In the genomic region with DNA sequence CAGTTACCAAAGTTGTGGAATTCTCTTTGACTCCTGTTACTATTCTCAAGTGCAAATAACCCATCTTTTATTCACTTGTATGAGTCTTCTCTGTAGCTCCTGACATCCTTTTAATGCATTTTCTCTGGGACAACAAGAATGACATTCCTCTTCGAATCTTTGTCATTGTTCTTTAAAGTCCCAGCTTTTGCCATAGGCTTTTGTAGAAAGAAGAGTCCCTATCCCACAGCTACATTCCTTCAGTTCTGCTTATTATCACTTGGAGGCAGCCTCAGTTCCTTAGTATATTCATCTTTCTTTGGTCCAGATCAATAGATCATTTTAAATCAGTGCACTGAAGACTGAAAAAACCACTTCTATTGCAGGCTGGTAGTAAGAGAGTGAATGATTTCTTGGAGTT, we compare ENCODE assay signal across 18 cellular contexts.
DNase-seq lines count a peak whose midpoint lies in the region; ATAC-seq and TF ChIP-seq lines count a peak whose summit lies in the region.
"Had no signal": no experiment of that assay in that cellular context is flagged by ENCODE, and none has a peak within 500 bp of the region (broad histone marks: within the 10 kb centered on the region; RNA-seq: fewer than 3 reads in every experiment).

No MANE protein-coding gene starts in this region.

- peaks cover 7% of the 10 kb centered on the region for H3K4me1 Mint-ChIP-seq in WTC11
- no peaks in the 10 kb centered on the region for H3K4me1 Mint-ChIP-seq in activated CD8-positive, alpha-beta T cell treated with anti-CD3 and anti-CD28 coated beads, Interleukin-2, amount 10 ng/mL, durations not matched to agents 7 days and 5 days (ENCODE audit: low read depth)
- H3K4me1 Mint-ChIP-seq in Calu3 (ENCODE audit: low read depth, unreplicated experiment): no peaks in the 10 kb centered on the region
- H3K4me1 Mint-ChIP-seq: CD8-positive, alpha-beta memory T cell had no signal

- peak overlapping the region; percentile 34 for H2AFZ ChIP-seq in neuron (ENCODE audit: low read depth, low read length)

- BruUV-seq in Calu3 (replicated peaks; lab: Mats Ljungman, UMichigan): no TSS peak

- no peak overlapping the region for H3K4me3 ChIP-seq in neuron (ENCODE audit: low read length)
- H3K4me3 ChIP-seq: BLaER1 had no signal

- H3K9me3 Mint-ChIP-seq in WTC11 (no peaks in the 10 kb centered on the region), Calu3 (ENCODE audit: low read depth, unreplicated experiment) (no peaks in the 10 kb centered on the region)
- H3K9me3 Mint-ChIP-seq in activated CD8-positive, alpha-beta T cell treated with anti-CD3 and anti-CD28 coated beads, Interleukin-2, amount 10 ng/mL, durations not matched to agents 7 days and 5 days (ENCODE audit: insufficient read depth): no peaks in the 10 kb centered on the region
- H3K9me3 Mint-ChIP-seq: CD8-positive, alpha-beta memory T cell had no signal

- H3K9me3 ChIP-seq in neuron (ENCODE audit: low read length): no peaks in the 10 kb centered on the region
- H3K9me3 ChIP-seq: BLaER1 had no signal

- H3K27me3 ChIP-seq in neuron (ENCODE audit: insufficient read depth, low read length): no peaks in the 10 kb centered on the region
- H3K27me3 ChIP-seq: BLaER1 had no signal

- H3K4me3 Mint-ChIP-seq in WTC11 (no peak overlapping the region), Calu3 (ENCODE audit: low read depth, unreplicated experiment) (no peak overlapping the region)
- no peak overlapping the region for H3K4me3 Mint-ChIP-seq in activated CD8-positive, alpha-beta T cell treated with anti-CD3 and anti-CD28 coated beads, Interleukin-2, amount 10 ng/mL, durations not matched to agents 7 days and 5 days
- H3K4me3 Mint-ChIP-seq: CD8-positive, alpha-beta memory T cell had no signal

- H3K27ac Mint-ChIP-seq in WTC11: no peak overlapping the region; the same call in 1 of the 2 replicates
- H3K27ac Mint-ChIP-seq in activated CD8-positive, alpha-beta T cell treated with anti-CD3 and anti-CD28 coated beads, Interleukin-2, amount 10 ng/mL, durations not matched to agents 7 days and 5 days: no peak overlapping the region
- H3K27ac Mint-ChIP-seq in Calu3 (ENCODE audit: unreplicated experiment): no peak overlapping the region
- H3K27ac Mint-ChIP-seq: CD8-positive, alpha-beta memory T cell had no signal

- intact Hi-C loops in Calu3 (cut with micrococcal nuclease; ENCODE audit: unreplicated experiment): loop anchor here (5.0 to 10.0 kb wide), 3 partner anchors 570 to 1258 kb away; no protein-coding TSS in a partner anchor

- POLR2A ChIA-PET in WTC11 (lab: Charles Lee): no interaction called here
- POLR2A ChIA-PET in activated CD8-positive, alpha-beta T cell treated with anti-CD3 and anti-CD28 coated beads, Interleukin-2, amount 10 ng/mL, durations not matched to agents 7 days and 5 days (lab: Charles Lee): no interaction called here

- TF ChIP-seq CTCF in WTC11 (IDR thresholded peaks at IDR 0.05) (no peak), Calu3 (IDR thresholded peaks at IDR 0.05; ENCODE audit: unreplicated experiment) (no peak)

- H3K36me3 Mint-ChIP-seq in WTC11 (no peaks in the 10 kb centered on the region), Calu3 (ENCODE audit: insufficient read depth, unreplicated experiment) (no peaks in the 10 kb centered on the region)
- H3K36me3 Mint-ChIP-seq in activated CD8-positive, alpha-beta T cell treated with anti-CD3 and anti-CD28 coated beads, Interleukin-2, amount 10 ng/mL, durations not matched to agents 7 days and 5 days (ENCODE audit: low read depth): no peaks in the 10 kb centered on the region
- H3K36me3 Mint-ChIP-seq: CD8-positive, alpha-beta memory T cell had no signal

- ATAC-seq in WTC11 (peak; percentile 75), GM19397 (IDR thresholded peaks at IDR 0.05; ENCODE audit: unreplicated experiment) (no peak)
- ATAC-seq in activated CD8-positive, alpha-beta T cell treated with anti-CD3 and anti-CD28 coated beads, Interleukin-2, amount 10 ng/mL, durations not matched to agents 7 days and 5 days: no peak
- ATAC-seq: HCT116 had no signal

- CTCF ChIA-PET in WTC11 (lab: Charles Lee) (no interaction called here), Calu3 (lab: Charles Lee) (no interaction called here)
- CTCF ChIA-PET in activated CD8-positive, alpha-beta T cell treated with anti-CD3 and anti-CD28 coated beads, Interleukin-2, amount 10 ng/mL, durations not matched to agents 7 days and 5 days (lab: Charles Lee): interaction anchor here (1.4 kb wide), 1 partner anchor 16 kb away, joined by 3 read pairs; no protein-coding TSS in a partner anchor

- DNase-seq in ELR (ENCODE audit: low read depth): peak; percentile 13
- no peak for DNase-seq in WTC11 (ENCODE audit: low spot score)
- DNase-seq in iPS-NIHi7 (ENCODE audit: extremely low spot score): peak; percentile 15
- DNase-seq in activated CD8-positive, alpha-beta memory T cell treated with anti-CD3 and anti-CD28 coated beads, Interleukin-2, amount 50 U/mL, for 48 hours: no peak
- no peak for DNase-seq in activated CD8-positive, alpha-beta T cell treated with anti-CD3 and anti-CD28 coated beads, Interleukin-2, amount 10 ng/mL, durations not matched to agents 7 days and 5 days
- DNase-seq in Calu3: no peak
- DNase-seq: 8988T; AML-193; CD8-positive, alpha-beta memory T cell; DMS153; DMS79 treated with DMSO at 0.1 percent for 48 hours; EL; GDM1; IMR-90 had no signal

- no peaks in the 10 kb centered on the region for H3K36me3 ChIP-seq in neuron (ENCODE audit: insufficient read depth, low read length)
- H3K36me3 ChIP-seq: BLaER1 had no signal

- H3K27me3 Mint-ChIP-seq in WTC11 (ENCODE audit: low read depth) (no peaks in the 10 kb centered on the region), Calu3 (ENCODE audit: unreplicated experiment) (no peaks in the 10 kb centered on the region)
- H3K27me3 Mint-ChIP-seq in activated CD8-positive, alpha-beta T cell treated with anti-CD3 and anti-CD28 coated beads, Interleukin-2, amount 10 ng/mL, durations not matched to agents 7 days and 5 days (ENCODE audit: low read depth): peaks cover 3% of the 10 kb centered on the region

- H3K4me1 ChIP-seq in neuron (ENCODE audit: insufficient read depth, low read length): peaks cover 31% of the 10 kb centered on the region
- H3K4me1 ChIP-seq: BLaER1 had no signal

TF ChIP-seq in WTC11, 78 proteins besides CTCF, POLR2A, EP300 and RAD21:
- TF ChIP-seq, protein P1, sequence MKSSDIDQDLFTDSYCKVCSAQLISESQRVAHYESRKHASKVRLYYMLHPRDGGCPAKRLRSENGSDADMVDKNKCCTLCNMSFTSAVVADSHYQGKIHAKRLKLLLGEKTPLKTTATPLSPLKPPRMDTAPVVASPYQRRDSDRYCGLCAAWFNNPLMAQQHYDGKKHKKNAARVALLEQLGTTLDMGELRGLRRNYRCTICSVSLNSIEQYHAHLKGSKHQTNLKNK (CRISPR knock-in tag; IDR thresholded peaks at IDR 0.05): no peak
- no peak for TF ChIP-seq NR3C1 (CRISPR knock-in tag; conservative IDR thresholded peaks at IDR 0.05; ENCODE audit: low read depth)
- TF ChIP-seq NR1H2 (CRISPR knock-in tag; IDR thresholded peaks at IDR 0.05): no peak
- TF ChIP-seq MXD4 (CRISPR knock-in tag; IDR thresholded peaks at IDR 0.05; ENCODE audit: borderline replicate concordance): no peak
- no peak for TF ChIP-seq RELA (CRISPR knock-in tag; IDR thresholded peaks at IDR 0.05; ENCODE audit: borderline replicate concordance)
- TF ChIP-seq GABPB1 (CRISPR knock-in tag; IDR thresholded peaks at IDR 0.05): no peak
- TF ChIP-seq, protein P2, sequence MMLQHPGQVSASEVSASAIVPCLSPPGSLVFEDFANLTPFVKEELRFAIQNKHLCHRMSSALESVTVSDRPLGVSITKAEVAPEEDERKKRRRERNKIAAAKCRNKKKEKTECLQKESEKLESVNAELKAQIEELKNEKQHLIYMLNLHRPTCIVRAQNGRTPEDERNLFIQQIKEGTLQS (CRISPR knock-in tag; conservative IDR thresholded peaks at IDR 0.05): no peak
- TF ChIP-seq, protein P3, sequence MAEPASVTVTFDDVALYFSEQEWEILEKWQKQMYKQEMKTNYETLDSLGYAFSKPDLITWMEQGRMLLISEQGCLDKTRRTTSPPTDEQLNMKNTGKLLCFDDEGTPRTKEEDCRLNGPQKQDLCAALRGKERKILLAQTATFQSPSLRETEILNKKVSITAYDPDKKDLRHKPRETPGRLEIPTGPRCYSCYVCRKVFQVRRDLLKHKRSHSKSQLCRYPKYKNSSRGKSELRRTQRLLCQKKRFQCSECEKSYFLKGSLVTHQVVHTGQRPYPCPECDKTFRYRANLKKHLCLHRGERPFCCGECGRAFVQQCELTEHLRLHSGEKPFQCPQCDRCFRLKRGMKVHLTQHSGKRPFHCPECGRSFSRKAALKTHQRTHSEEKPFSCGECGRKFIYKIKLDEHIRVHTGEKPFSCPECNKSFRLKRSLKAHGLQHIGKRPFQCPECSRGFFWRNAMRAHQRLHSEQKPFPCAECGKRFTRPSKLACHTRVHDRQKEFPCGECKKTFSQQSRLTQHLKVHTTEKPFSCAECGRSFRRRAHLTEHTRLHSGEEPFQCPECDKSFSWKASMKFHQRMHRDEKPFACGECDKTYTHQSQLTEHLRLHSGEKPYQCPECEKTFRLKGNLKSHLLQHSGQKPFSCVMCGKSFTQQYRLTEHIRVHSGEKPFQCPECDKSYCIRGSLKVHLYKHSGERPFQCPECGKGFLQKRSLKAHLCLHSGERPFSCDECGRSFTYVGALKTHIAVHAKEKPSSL (CRISPR knock-in tag; conservative IDR thresholded peaks at IDR 0.05): no peak
- TF ChIP-seq ZNF219 (CRISPR knock-in tag; IDR thresholded peaks at IDR 0.05; ENCODE audit: borderline replicate concordance): no peak
- no peak for TF ChIP-seq GTF2I (CRISPR knock-in tag; conservative IDR thresholded peaks at IDR 0.05)
- no peak for TF ChIP-seq ESRRA (CRISPR knock-in tag; IDR thresholded peaks at IDR 0.05; ENCODE audit: borderline replicate concordance)
- TF ChIP-seq ZNF423 (CRISPR knock-in tag; IDR thresholded peaks at IDR 0.05): no peak
- TF ChIP-seq ZNF138 (CRISPR knock-in tag; conservative IDR thresholded peaks at IDR 0.05): no peak

Comparison
In these comparisons a context has a peak if more than half of its experiments do, and no peak if none do; other contexts are left out.
1. DNase-seq: peak in ELR (single experiment) and iPS-NIHi7 (single experiment); none in WTC11 (single experiment), activated CD8-positive, alpha-beta memory T cell treated with anti-CD3 and anti-CD28 coated beads, Interleukin-2, amount 50 U/mL, for 48 hours (single experiment), activated CD8-positive, alpha-beta T cell treated with anti-CD3 and anti-CD28 coated beads, Interleukin-2, amount 10 ng/mL, durations not matched to agents 7 days and 5 days (single experiment) and Calu3 (single experiment).